In genomic region chr7:44388089-44388970, GRCh38 we compare ENCODE assay signal across 24 cellular contexts.
DNase-seq lines count a peak whose midpoint lies in the region; ATAC-seq and TF ChIP-seq lines count a peak whose summit lies in the region.
"Had no signal": no experiment of that assay in that cellular context is flagged by ENCODE, and none has a peak within 500 bp of the region (broad histone marks: within the 10 kb centered on the region; RNA-seq: fewer than 3 reads in every experiment).

No MANE protein-coding gene starts in this region.

- intact Hi-C loops in CD8-positive, alpha-beta T cell (cut with DNase I, micrococcal nuclease), result no loop called here
- intact Hi-C loops in A673 (cut with micrococcal nuclease; ENCODE audit: unreplicated experiment), result no loop called here

- H3K79me2 ChIP-seq in parathyroid adenoma (peaks cover 3% of the 10 kb centered on the region), Karpas-422 (ENCODE audit: low read length) (no peaks in the 10 kb centered on the region)

- H4K20me1 ChIP-seq in Karpas-422 (ENCODE audit: insufficient read depth, low read depth, low read length), result no peaks in the 10 kb centered on the region

- H3K4me3 Mint-ChIP-seq in CD8-positive, alpha-beta T cell, result no peak overlapping the region
- H3K4me3 Mint-ChIP-seq in T-helper 17 cell (no peak overlapping the region), endothelial cell (ENCODE audit: unreplicated experiment) (peak overlapping the region; percentile 29)
- H3K4me3 Mint-ChIP-seq: activated naive CD4-positive, alpha-beta T cell treated with anti-CD3 and anti-CD28 coated beads, Interleukin-2, amount 50 U/mL, for 24 hours; activated T-helper 17 cell treated with anti-CD3 and anti-CD28 coated beads, Interleukin-2, amount 50 U/mL, for 72 hours; CD14-positive monocyte; stimulated activated memory B cell treated with anti-CD40 and anti-IgM and Interleukin-4, amounts not matched to agents 10 μg/mL and 1 μg/mL and 100 μg/mL, for 72 hours had no signal

- POLR2A ChIA-PET in CD8-positive, alpha-beta T cell (lab: Charles Lee), result no interaction called here
- POLR2A ChIA-PET in A673 (lab: Charles Lee; ENCODE audit: low non-redundant PET), result no interaction called here

- CTCF ChIA-PET in CD8-positive, alpha-beta T cell (lab: Charles Lee), result no interaction called here
- CTCF ChIA-PET in A673 (lab: Charles Lee), result no interaction called here

- no peak for ATAC-seq in CD8-positive, alpha-beta T cell
- ATAC-seq in T-helper 17 cell, result no peak
- ATAC-seq: activated T-helper 17 cell treated with anti-CD3 and anti-CD28 coated beads, Interleukin-2, amount 50 U/mL, for 72 hours; left ventricle myocardium superior; right lobe of liver; stimulated activated memory B cell treated with anti-CD40 and anti-IgM and Interleukin-4, amounts not matched to agents 10 μg/mL and 1 μg/mL and 100 μg/mL, for 72 hours had no signal

- H3K9me2 ChIP-seq in Karpas-422 (replicated peaks; ENCODE audit: insufficient read depth, low read length), result no peaks in the 10 kb centered on the region
- H3K9me2 ChIP-seq: SK-N-SH had no signal

- H3K27me3 ChIP-seq in CD8-positive, alpha-beta T cell (ENCODE audit: insufficient read depth, low read length), result no peaks in the 10 kb centered on the region
- no peaks in the 10 kb centered on the region for H3K27me3 ChIP-seq in parathyroid adenoma (ENCODE audit: control insufficient read depth, insufficient read depth, low read length)
- H3K27me3 ChIP-seq in A673 (replicated peaks; ENCODE audit: insufficient read depth, low read depth, low read length, poor library complexity), result no peaks in the 10 kb centered on the region
- no peaks in the 10 kb centered on the region for H3K27me3 ChIP-seq in Karpas-422 (ENCODE audit: low read length)
- H3K27me3 ChIP-seq: right lobe of liver, uterus had no signal

- no peaks in the 10 kb centered on the region for H3K9me3 ChIP-seq in CD8-positive, alpha-beta T cell (ENCODE audit: low read length)
- H3K9me3 ChIP-seq in T-helper 17 cell (ENCODE audit: control insufficient read depth, low read length, poor library complexity, severe bottlenecking), result no peaks in the 10 kb centered on the region
- H3K9me3 ChIP-seq in parathyroid adenoma (ENCODE audit: control insufficient read depth, low read length), result no peaks in the 10 kb centered on the region
- H3K9me3 ChIP-seq in A673 (ENCODE audit: low read depth, low read length, poor library complexity, severe bottlenecking), result no peaks in the 10 kb centered on the region
- no peaks in the 10 kb centered on the region for H3K9me3 ChIP-seq in Karpas-422 (ENCODE audit: low read length)
- H3K9me3 ChIP-seq: right lobe of liver, SK-N-SH, uterus had no signal

- no peaks in the 10 kb centered on the region for H3K9me3 Mint-ChIP-seq in CD8-positive, alpha-beta T cell
- no peaks in the 10 kb centered on the region for H3K9me3 Mint-ChIP-seq in endothelial cell (ENCODE audit: unreplicated experiment)
- H3K9me3 Mint-ChIP-seq: activated naive CD4-positive, alpha-beta T cell treated with anti-CD3 and anti-CD28 coated beads, Interleukin-2, amount 50 U/mL, for 24 hours; activated T-helper 17 cell treated with anti-CD3 and anti-CD28 coated beads, Interleukin-2, amount 50 U/mL, for 72 hours; CD14-positive monocyte; stimulated activated memory B cell treated with anti-CD40 and anti-IgM and Interleukin-4, amounts not matched to agents 10 μg/mL and 1 μg/mL and 100 μg/mL, for 72 hours had no signal

- DNase-seq in CD8-positive, alpha-beta T cell, result peak in 1 of 7 experiments; percentile 45
- no peak for DNase-seq in T-helper 17 cell
- DNase-seq in endothelial cell (ENCODE audit: low spot score), result no peak
- no peak for DNase-seq in A673 (ENCODE audit: low spot score)
- DNase-seq in NK-92 treated with Interleukin-12 subunit alpha and Interleukin-12 subunit beta, amount 100 ng/mL, for 24 hours (lab: John Stamatoyannopoulos, UW), result no peak
- no peak for DNase-seq in Karpas-422
- DNase-seq in stimulated activated CD4-positive, alpha-beta T cell treated with anti-CD3 and anti-CD28 coated beads, Interleukin-4, amount 100 ng/mL, for 1 hour, result no peak
- DNase-seq: activated CD4-positive, alpha-beta T cell treated with anti-CD3 and anti-CD28 coated beads for 48 hours; DND-41; left ventricle myocardium superior; NCI-H1092 treated with DMSO at 0.1 percent for 48 hours; NCI-H2029 treated with DMSO at 0.1 percent for 48 hours; NCI-H226; NCI-H69; SK-N-SH; stimulated activated CD4-positive, alpha-beta T cell treated with anti-CD3 and anti-CD28 coated beads, Interleukin-12 subunit alpha, Interleukin-12 subunit beta, amount 100 ng/mL, for 4 hours; stimulated activated CD4-positive, alpha-beta T cell treated with anti-CD3 and anti-CD28 coated beads, Interleukin-4, amount 100 ng/mL, for 24 hours; uterus had no signal

- no peak for TF ChIP-seq CTCF in CD8-positive, alpha-beta T cell (IDR thresholded peaks at IDR 0.05)
- TF ChIP-seq CTCF in endothelial cell (IDR thresholded peaks at IDR 0.05; ENCODE audit: unreplicated experiment) (no peak), parathyroid adenoma (IDR thresholded peaks at IDR 0.05) (no peak), A673 (conservative IDR thresholded peaks at IDR 0.05; ENCODE audit: low read depth, low read length) (no peak)

- H3K9ac ChIP-seq in parathyroid adenoma (no peak overlapping the region), Karpas-422 (ENCODE audit: low read length) (no peak overlapping the region)
- H3K9ac ChIP-seq: SK-N-SH had no signal

- H3K4me1 ChIP-seq in CD8-positive, alpha-beta T cell (ENCODE audit: insufficient read depth, low read length), result no peaks in the 10 kb centered on the region
- H3K4me1 ChIP-seq in parathyroid adenoma (peaks cover 69% of the 10 kb centered on the region), A673 (ENCODE audit: insufficient read depth, low read length, poor library complexity, severe bottlenecking) (no peaks in the 10 kb centered on the region), Karpas-422 (ENCODE audit: low read length) (no peaks in the 10 kb centered on the region)
- H3K4me1 ChIP-seq: right lobe of liver, uterus had no signal

- H3K36me3 Mint-ChIP-seq in CD8-positive, alpha-beta T cell, result peaks cover 94% of the 10 kb centered on the region
- peaks cover 10% of the 10 kb centered on the region for H3K36me3 Mint-ChIP-seq in T-helper 17 cell (ENCODE audit: low read depth)
- H3K36me3 Mint-ChIP-seq in endothelial cell (ENCODE audit: low read depth, unreplicated experiment), result peaks cover 38% of the 10 kb centered on the region

- H3K27ac Mint-ChIP-seq in CD8-positive, alpha-beta T cell, result peak overlapping the region; percentile 71
- H3K27ac Mint-ChIP-seq in T-helper 17 cell (peak overlapping the region; percentile 29), endothelial cell (ENCODE audit: unreplicated experiment) (no peak overlapping the region)
- H3K27ac Mint-ChIP-seq: activated naive CD4-positive, alpha-beta T cell treated with anti-CD3 and anti-CD28 coated beads, Interleukin-2, amount 50 U/mL, for 24 hours; stimulated activated memory B cell treated with anti-CD40 and anti-IgM and Interleukin-4, amounts not matched to agents 10 μg/mL and 1 μg/mL and 100 μg/mL, for 72 hours had no signal

- H3K4me1 Mint-ChIP-seq in CD8-positive, alpha-beta T cell (ENCODE audit: low read depth), result no peaks in the 10 kb centered on the region
- H3K4me1 Mint-ChIP-seq in T-helper 17 cell (peaks cover 6% of the 10 kb centered on the region), endothelial cell (ENCODE audit: unreplicated experiment) (peaks cover 16% of the 10 kb centered on the region)
- H3K4me1 Mint-ChIP-seq: activated naive CD4-positive, alpha-beta T cell treated with anti-CD3 and anti-CD28 coated beads, Interleukin-2, amount 50 U/mL, for 24 hours; activated T-helper 17 cell treated with anti-CD3 and anti-CD28 coated beads, Interleukin-2, amount 50 U/mL, for 72 hours; CD14-positive monocyte; stimulated activated memory B cell treated with anti-CD40 and anti-IgM and Interleukin-4, amounts not matched to agents 10 μg/mL and 1 μg/mL and 100 μg/mL, for 72 hours had no signal

- BruUV-seq in A673 (replicated peaks; lab: Mats Ljungman, UMichigan), result no TSS peak

- no peak overlapping the region for H3K4me2 ChIP-seq in parathyroid adenoma (ENCODE audit: low read length)
- no peak overlapping the region for H3K4me2 ChIP-seq in Karpas-422 (ENCODE audit: low read depth, low read length, poor library complexity, severe bottlenecking)
- H3K4me2 ChIP-seq: SK-N-SH had no signal

- peaks cover 55% of the 10 kb centered on the region for H3K36me3 ChIP-seq in CD8-positive, alpha-beta T cell (ENCODE audit: insufficient read depth, low read length)
- H3K36me3 ChIP-seq in parathyroid adenoma (ENCODE audit: control insufficient read depth, insufficient read depth, low read length), result no peaks in the 10 kb centered on the region
- H3K36me3 ChIP-seq in A673 (ENCODE audit: insufficient read depth, low read length, poor library complexity, severe bottlenecking), result peaks cover 12% of the 10 kb centered on the region
- H3K36me3 ChIP-seq in Karpas-422 (ENCODE audit: insufficient read depth, low read length), result no peaks in the 10 kb centered on the region
- H3K36me3 ChIP-seq: uterus had no signal

- H2AFZ ChIP-seq in parathyroid adenoma, result no peak overlapping the region
- H2AFZ ChIP-seq in Karpas-422 (ENCODE audit: low read length), result no peak overlapping the region

- no peaks in the 10 kb centered on the region for H3K27me3 Mint-ChIP-seq in CD8-positive, alpha-beta T cell (ENCODE audit: low read depth)
- H3K27me3 Mint-ChIP-seq in T-helper 17 cell (no peaks in the 10 kb centered on the region), endothelial cell (ENCODE audit: unreplicated experiment) (peaks cover 12% of the 10 kb centered on the region)
- H3K27me3 Mint-ChIP-seq: activated naive CD4-positive, alpha-beta T cell treated with anti-CD3 and anti-CD28 coated beads, Interleukin-2, amount 50 U/mL, for 24 hours; activated T-helper 17 cell treated with anti-CD3 and anti-CD28 coated beads, Interleukin-2, amount 50 U/mL, for 72 hours; stimulated activated memory B cell treated with anti-CD40 and anti-IgM and Interleukin-4, amounts not matched to agents 10 μg/mL and 1 μg/mL and 100 μg/mL, for 72 hours had no signal

- H3K27ac ChIP-seq in CD8-positive, alpha-beta T cell (ENCODE audit: low read depth, low read length), result no peak overlapping the region
- H3K27ac ChIP-seq in parathyroid adenoma, result peak overlapping the region; percentile 96
- no peak overlapping the region for H3K27ac ChIP-seq in A673 (ENCODE audit: low read depth, low read length, poor library complexity, severe bottlenecking)
- no peak overlapping the region for H3K27ac ChIP-seq in Karpas-422 (ENCODE audit: low read length)
- H3K27ac ChIP-seq: right lobe of liver, uterus had no signal

- H3K4me3 ChIP-seq in CD8-positive, alpha-beta T cell (ENCODE audit: low read depth, low read length), result no peak overlapping the region
- H3K4me3 ChIP-seq in parathyroid adenoma (ENCODE audit: low read depth, low read length) (no peak overlapping the region), A673 (ENCODE audit: low read depth, low read length, poor library complexity, severe bottlenecking) (no peak overlapping the region), Karpas-422 (ENCODE audit: low read length) (no peak overlapping the region)
- H3K4me3 ChIP-seq: right lobe of liver, uterus had no signal
